Comparison of ENCODE assay signal across 33 cellular contexts in the genomic region with DNA sequence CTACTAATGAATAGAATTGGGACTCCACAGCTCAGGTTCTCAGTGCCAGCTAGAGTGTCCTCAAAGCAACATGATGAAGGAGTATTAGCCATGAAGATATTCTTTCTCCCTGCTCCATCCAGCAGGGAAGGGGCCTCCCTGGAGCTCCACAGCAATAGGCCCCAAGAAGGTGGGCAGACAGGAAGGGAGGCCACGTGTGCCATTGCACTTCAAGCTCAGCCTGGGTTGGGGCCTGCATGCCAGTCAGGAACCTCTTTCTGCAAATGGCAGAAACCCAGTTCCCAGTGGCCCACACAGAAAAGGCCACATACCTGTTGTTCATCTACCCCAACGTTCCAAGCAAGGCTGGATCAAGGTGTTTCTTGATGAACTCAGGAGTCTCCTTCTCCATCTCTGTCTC.
"Had no signal": no experiment of that assay in that cellular context is flagged by ENCODE, and none has a peak within 500 bp of the region (broad histone marks: within the 10 kb centered on the region; RNA-seq: fewer than 3 reads in every experiment).

No MANE protein-coding gene starts in this region.

- H3K27ac Mint-ChIP-seq: activated B cell treated with CpG ODN at 0.5 μM for 24 hours; activated CD4-positive, alpha-beta memory T cell treated with anti-CD3 and anti-CD28 coated beads for 36 hours; activated CD4-positive, alpha-beta T cell treated with anti-CD3 and anti-CD28 coated beads, Interleukin-2, amount 10 ng/mL, durations not matched to agents 24 days and 14 days; activated CD8-positive, alpha-beta T cell treated with anti-CD3 and anti-CD28 coated beads for 36 hours; activated naive CD4-positive, alpha-beta T cell treated with anti-CD3 and anti-CD28 coated beads for 36 hours; activated naive CD4-positive, alpha-beta T cell treated with anti-CD3 and anti-CD28 coated beads, Interleukin-2, amount 50 U/mL, for 72 hours; activated naive CD8-positive, alpha-beta T cell treated with anti-CD3 and anti-CD28 coated beads for 36 hours; activated T-cell treated with anti-CD3 and anti-CD28 coated beads, Interleukin-2, amount 50 U/mL, for 72 hours; activated T-helper 1 cell treated with anti-CD3 and anti-CD28 coated beads, Interleukin-12 subunit alpha, Interleukin-12 subunit beta, Interleukin-2, Interleukin-4 antibody, amounts not matched to agents 30 ng/mL and 10 ng/mL and 1 ng/mL, durations not matched to agents 14 hours and 24 hours and 36 hours; activated T-helper 17 cell treated with anti-CD3 and anti-CD28 coated beads, Interleukin-2, amount 50 U/mL, for 72 hours; brain; T-helper 1 cell treated with Interleukin-12 subunit alpha and Interleukin-12 subunit beta and Interleukin-4 antibody, amounts not matched to agents 30 μg/mL and 1 μg/mL, for 36 hours; T-helper 2 cell treated with Interferon-gamma antibody and Interleukin-4, amounts not matched to agents 5 μg/mL and 100 μg/mL, for 36 hours had no signal

- ATAC-seq: activated CD8-positive, alpha-beta T cell treated with anti-CD3 and anti-CD28 coated beads for 36 hours; activated naive CD4-positive, alpha-beta T cell treated with anti-CD3 and anti-CD28 coated beads, Interleukin-2, amount 50 U/mL, for 72 hours; activated T-cell treated with anti-CD3 and anti-CD28 coated beads, Interleukin-2, amount 50 U/mL, for 4 hours; activated T-cell treated with anti-CD3 and anti-CD28 coated beads, Interleukin-2, amount 50 U/mL, for 72 hours; activated T-helper 17 cell treated with anti-CD3 and anti-CD28 coated beads, Interleukin-2, amount 50 U/mL, for 72 hours had no signal

- H3K4me3 Mint-ChIP-seq: activated B cell treated with CpG ODN at 0.5 μM for 24 hours; activated CD4-positive, alpha-beta memory T cell treated with anti-CD3 and anti-CD28 coated beads for 36 hours; activated CD4-positive, alpha-beta T cell treated with anti-CD3 and anti-CD28 coated beads, Interleukin-2, amount 10 ng/mL, durations not matched to agents 24 days and 14 days; activated CD8-positive, alpha-beta T cell treated with anti-CD3 and anti-CD28 coated beads for 36 hours; activated naive CD4-positive, alpha-beta T cell treated with anti-CD3 and anti-CD28 coated beads for 36 hours; activated naive CD8-positive, alpha-beta T cell treated with anti-CD3 and anti-CD28 coated beads for 36 hours; activated T-cell treated with anti-CD3 and anti-CD28 coated beads, Interleukin-2, amount 50 U/mL, for 4 hours; activated T-cell treated with anti-CD3 and anti-CD28 coated beads, Interleukin-2, amount 50 U/mL, for 72 hours; activated T-helper 1 cell treated with anti-CD3 and anti-CD28 coated beads, Interleukin-12 subunit alpha, Interleukin-12 subunit beta, Interleukin-2, Interleukin-4 antibody, amounts not matched to agents 30 ng/mL and 10 ng/mL and 1 ng/mL, durations not matched to agents 14 hours and 24 hours and 36 hours; activated T-helper 17 cell treated with anti-CD3 and anti-CD28 coated beads, Interleukin-2, amount 50 U/mL, for 72 hours; brain; central memory CD8-positive, alpha-beta T cell; T-helper 1 cell treated with Interleukin-12 subunit alpha and Interleukin-12 subunit beta and Interleukin-4 antibody, amounts not matched to agents 30 μg/mL and 1 μg/mL, for 36 hours; T-helper 2 cell treated with Interferon-gamma antibody and Interleukin-4, amounts not matched to agents 5 μg/mL and 100 μg/mL, for 36 hours had no signal

- H3K27me3 Mint-ChIP-seq: activated CD4-positive, alpha-beta T cell treated with anti-CD3 and anti-CD28 coated beads, Interleukin-2, amount 10 ng/mL, durations not matched to agents 24 days and 14 days had no signal

- H3K36me3 ChIP-seq: adrenal gland, cardiac muscle cell had no signal

- H3K9me3 ChIP-seq: adrenal gland had no signal

- DNase-seq: activated B cell treated with CpG ODN at 0.5 μM for 24 hours; activated CD4-positive, alpha-beta memory T cell treated with anti-CD3 and anti-CD28 coated beads for 36 hours; activated CD4-positive, alpha-beta T cell treated with anti-CD3 and anti-CD28 coated beads for 4 hours; activated CD4-positive, alpha-beta T cell treated with anti-CD3 and anti-CD28 coated beads, Interleukin-2, amount 10 ng/mL, durations not matched to agents 24 days and 14 days; activated CD4-positive, alpha-beta T cell treated with anti-CD3 and anti-CD28 coated beads, Interleukin-2, amount 50 U/mL, for 1 hour; activated CD4-positive, alpha-beta T cell treated with anti-CD3 and anti-CD28 coated beads, Interleukin-2, amount 50 U/mL, for 4 hours; activated CD4-positive, CD25-positive, alpha-beta regulatory T cell treated with anti-CD3 and anti-CD28 coated beads, Interleukin-2, amount 50 U/mL, for 72 hours; activated CD8-positive, alpha-beta memory T cell treated with anti-CD3 and anti-CD28 coated beads, Interleukin-2, amount 50 U/mL, for 4 hours; activated CD8-positive, alpha-beta T cell treated with anti-CD3 and anti-CD28 coated beads for 36 hours; activated gamma-delta T cell treated with Interleukin-2 at 50 U/mL for 16 hours; activated naive CD4-positive, alpha-beta T cell; activated naive CD4-positive, alpha-beta T cell treated with anti-CD3 and anti-CD28 coated beads for 36 hours; activated naive CD4-positive, alpha-beta T cell treated with anti-CD3 and anti-CD28 coated beads, Interleukin-2, amount 50 U/mL, for 16 hours; activated naive CD8-positive, alpha-beta T cell treated with anti-CD3 and anti-CD28 coated beads for 36 hours; activated T-cell treated with anti-CD3 and anti-CD28 coated beads for 4 hours; activated T-cell treated with anti-CD3 and anti-CD28 coated beads, Interleukin-2, amount 50 U/mL, for 1 hour; activated T-cell treated with anti-CD3 and anti-CD28 coated beads, Interleukin-2, amount 50 U/mL, for 4 hours; activated T-cell treated with anti-CD3 and anti-CD28 coated beads, Interleukin-2, amount 50 U/mL, for 72 hours; adrenal gland; amniotic stem cell; cerebellar nuclear complex; T-helper 1 cell; T-helper 2 cell; T-helper 9 cell had no signal

- H3K36me3 Mint-ChIP-seq: activated CD4-positive, alpha-beta memory T cell treated with anti-CD3 and anti-CD28 coated beads for 36 hours; activated naive CD8-positive, alpha-beta T cell treated with anti-CD3 and anti-CD28 coated beads for 36 hours; brain had no signal

- H3K9me3 Mint-ChIP-seq: activated CD4-positive, alpha-beta memory T cell treated with anti-CD3 and anti-CD28 coated beads for 36 hours; activated CD4-positive, alpha-beta T cell treated with anti-CD3 and anti-CD28 coated beads, Interleukin-2, amount 10 ng/mL, durations not matched to agents 24 days and 14 days; activated CD8-positive, alpha-beta T cell treated with anti-CD3 and anti-CD28 coated beads for 36 hours; activated naive CD4-positive, alpha-beta T cell treated with anti-CD3 and anti-CD28 coated beads for 36 hours; activated naive CD8-positive, alpha-beta T cell treated with anti-CD3 and anti-CD28 coated beads for 36 hours; activated T-cell treated with anti-CD3 and anti-CD28 coated beads, Interleukin-2, amount 50 U/mL, for 72 hours; activated T-helper 1 cell treated with anti-CD3 and anti-CD28 coated beads, Interleukin-12 subunit alpha, Interleukin-12 subunit beta, Interleukin-2, Interleukin-4 antibody, amounts not matched to agents 30 ng/mL and 10 ng/mL and 1 ng/mL, durations not matched to agents 14 hours and 24 hours and 36 hours; central memory CD8-positive, alpha-beta T cell; T-helper 1 cell treated with Interleukin-12 subunit alpha and Interleukin-12 subunit beta and Interleukin-4 antibody, amounts not matched to agents 30 μg/mL and 1 μg/mL, for 36 hours; T-helper 2 cell treated with Interferon-gamma antibody and Interleukin-4, amounts not matched to agents 5 μg/mL and 100 μg/mL, for 36 hours had no signal

- H3K4me3 ChIP-seq: adrenal gland, cardiac muscle cell had no signal

- H3K4me1 Mint-ChIP-seq: activated B cell treated with CpG ODN at 0.5 μM for 24 hours; activated CD4-positive, alpha-beta T cell treated with anti-CD3 and anti-CD28 coated beads, Interleukin-2, amount 10 ng/mL, durations not matched to agents 24 days and 14 days; activated T-helper 17 cell treated with anti-CD3 and anti-CD28 coated beads, Interleukin-2, amount 50 U/mL, for 72 hours; central memory CD8-positive, alpha-beta T cell had no signal

- H3K27me3 ChIP-seq: adrenal gland had no signal

- H3K27ac ChIP-seq: adrenal gland, cardiac muscle cell, VCaP had no signal
